In the genomic region with DNA sequence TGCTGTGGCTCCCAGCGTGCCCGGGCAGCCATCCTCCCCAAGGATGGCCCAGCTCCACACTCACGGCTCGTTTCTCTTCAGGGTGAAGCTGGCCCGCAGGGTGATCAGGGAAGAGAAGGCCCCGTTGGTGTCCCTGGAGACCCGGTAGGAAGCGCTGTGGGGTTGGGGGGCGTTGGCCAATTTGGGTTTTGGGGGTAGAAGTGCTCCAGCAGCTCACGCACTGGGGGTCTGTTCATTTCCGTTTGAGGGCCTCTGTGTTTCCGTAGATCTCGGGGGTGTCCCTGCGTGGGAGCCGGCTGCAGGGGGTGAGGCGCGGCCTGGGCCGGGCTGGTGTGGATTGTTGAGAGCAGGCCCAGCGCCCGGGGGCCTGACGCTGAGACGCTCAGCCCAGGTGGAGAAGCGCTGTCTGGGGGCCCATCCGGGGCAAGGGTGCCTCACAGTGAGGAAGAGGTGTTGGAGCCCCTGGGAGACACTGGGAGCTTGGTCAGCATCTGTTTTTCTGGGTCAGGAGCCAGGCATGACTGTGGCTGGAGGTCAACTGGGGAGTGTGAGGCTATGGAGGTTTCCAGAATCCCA, we compare ENCODE assay signal across 14 cellular contexts. TPM values are rescaled to one million over a fixed set of nuclear protein-coding genes. Genes with fewer than 3 reads are reported as not detected.
A peak's percentile ranks its signal among the peaks of the same experiment; 100 is the strongest.
DNase-seq lines count a peak whose midpoint lies in the region; ATAC-seq and TF ChIP-seq lines count a peak whose summit lies in the region.
"Had no signal": no experiment of that assay in that cellular context is flagged by ENCODE, and none has a peak within 500 bp of the region (broad histone marks: within the 10 kb centered on the region; RNA-seq: fewer than 3 reads in every experiment).

No MANE protein-coding gene starts in this region.

- H3K36me3 Mint-ChIP-seq in activated B cell treated with CpG ODN at 0.5 μM for 24 hours (ENCODE audit: low read depth): no peaks in the 10 kb centered on the region
- H3K36me3 Mint-ChIP-seq: T-cell had no signal

- H3K4me2 ChIP-seq in BLaER1 treated with 17β-estradiol and CSF1 and Interleukin-3, amounts not matched to agents 10 nM and 100 nM: peak overlapping the region in 9 of 11 experiments; percentile 37 to 68 (median 66); a peak in 18 of 22 replicates
- H3K4me2 ChIP-seq: neural progenitor cell had no signal

- no peaks in the 10 kb centered on the region for H3K27me3 Mint-ChIP-seq in activated B cell treated with CpG ODN at 0.5 μM for 24 hours
- H3K27me3 Mint-ChIP-seq: activated CD4-positive, alpha-beta T cell treated with anti-CD3 and anti-CD28 coated beads, Interleukin-2, amount 10 ng/mL, durations not matched to agents 7 days and 5 days; T-cell had no signal

- H3K4me3 ChIP-seq in BLaER1 treated with 17β-estradiol and CSF1 and Interleukin-3, amounts not matched to agents 10 nM and 100 nM: no peak overlapping the region
- H3K4me3 ChIP-seq in right atrium auricular region: no peak overlapping the region
- no peak overlapping the region for H3K4me3 ChIP-seq in skeletal muscle tissue (ENCODE audit: low read length in 3 of 3)
- H3K4me3 ChIP-seq: neural progenitor cell had no signal

- intact Hi-C loops in activated B cell treated with CpG ODN at 0.5 μM for 24 hours (cut with micrococcal nuclease): no loop called here

- H3K9ac ChIP-seq in BLaER1 treated with 17β-estradiol and CSF1 and Interleukin-3, amounts not matched to agents 10 nM and 100 nM: peak overlapping the region in 5 of 11 experiments; percentile 2 to 35 (median 27); a peak in 2 of 22 replicates
- H3K9ac ChIP-seq in skeletal muscle tissue (ENCODE audit: low read depth in 1 of 3, low read length in 3 of 3): peak overlapping the region in 1 of 3 donors; percentile 33
- H3K9ac ChIP-seq: neural progenitor cell had no signal

- no peaks in the 10 kb centered on the region for H3K9me3 ChIP-seq in BLaER1 treated with 17β-estradiol and CSF1 and Interleukin-3, amounts not matched to agents 10 nM and 100 nM (replicated peaks in 1 of 11)
- H3K9me3 ChIP-seq in right atrium auricular region (no peaks in the 10 kb centered on the region), skeletal muscle tissue (ENCODE audit: control insufficient read depth in 3 of 3, low read length in 3 of 3) (no peaks in the 10 kb centered on the region)

- H4K20me1 ChIP-seq in BLaER1 treated with 17β-estradiol and CSF1 and Interleukin-3, amounts not matched to agents 10 nM and 100 nM: peaks cover 0 to 7% (median 0%) of the 10 kb centered on the region in 11 experiments; a peak in 5 of 22 replicates

- TF ChIP-seq CTCF in activated B cell treated with CpG ODN at 0.5 μM for 24 hours (IDR thresholded peaks at IDR 0.05): no peak
- TF ChIP-seq CTCF in right atrium auricular region (IDR thresholded peaks at IDR 0.05): no peak

- no peaks in the 10 kb centered on the region for H3K27me3 ChIP-seq in BLaER1 treated with 17β-estradiol and CSF1 and Interleukin-3, amounts not matched to agents 10 nM and 100 nM
- no peaks in the 10 kb centered on the region for H3K27me3 ChIP-seq in right atrium auricular region
- no peaks in the 10 kb centered on the region for H3K27me3 ChIP-seq in skeletal muscle tissue (ENCODE audit: control insufficient read depth in 3 of 3, insufficient read depth in 3 of 3, low read length in 3 of 3)
- H3K27me3 ChIP-seq: neural progenitor cell had no signal

- H3K4me3 Mint-ChIP-seq in activated B cell treated with CpG ODN at 0.5 μM for 24 hours: no peak overlapping the region
- H3K4me3 Mint-ChIP-seq: activated CD4-positive, alpha-beta T cell treated with anti-CD3 and anti-CD28 coated beads, Interleukin-2, amount 10 ng/mL, durations not matched to agents 7 days and 5 days; neural progenitor cell; T-cell had no signal

- no peak overlapping the region for H3K27ac Mint-ChIP-seq in activated B cell treated with CpG ODN at 0.5 μM for 24 hours
- H3K27ac Mint-ChIP-seq: activated CD4-positive, alpha-beta T cell treated with anti-CD3 and anti-CD28 coated beads, Interleukin-2, amount 10 ng/mL, durations not matched to agents 7 days and 5 days; neural progenitor cell; T-cell had no signal

- CTCF ChIA-PET in activated B cell treated with CpG ODN at 0.5 μM for 24 hours (lab: Charles Lee): no interaction called here

- peak; percentile 4 for DNase-seq in activated B cell treated with CpG ODN at 0.5 μM for 24 hours
- peak; percentile 56 for DNase-seq in right atrium auricular region (ENCODE audit: low spot score)
- DNase-seq in NCI-H774 (lab: John Stamatoyannopoulos, UW): no peak
- DNase-seq in dedifferentiated amniotic fluid mesenchymal stem cell (ENCODE audit: extremely low spot score): no peak
- no peak for DNase-seq in NCI-H510A treated with DMSO at 0.1 percent for 48 hours (lab: John Stamatoyannopoulos, UW)
- DNase-seq: activated CD4-positive, alpha-beta T cell treated with anti-CD3 and anti-CD28 coated beads, Interleukin-2, amount 10 ng/mL, durations not matched to agents 7 days and 5 days; activated effector memory CD4-positive, alpha-beta T cell treated with Interleukin-2 at 50 U/mL for 16 hours; GDM1; Kasumi-1 had no signal

- ATAC-seq in activated B cell treated with CpG ODN at 0.5 μM for 24 hours (ENCODE audit: low read depth) (no peak), HG02642 (IDR thresholded peaks at IDR 0.05; ENCODE audit: poor library complexity, unreplicated experiment) (no peak)
- ATAC-seq: T-cell had no signal

- H3K4me1 Mint-ChIP-seq in activated B cell treated with CpG ODN at 0.5 μM for 24 hours: no peaks in the 10 kb centered on the region
- H3K4me1 Mint-ChIP-seq: activated CD4-positive, alpha-beta T cell treated with anti-CD3 and anti-CD28 coated beads, Interleukin-2, amount 10 ng/mL, durations not matched to agents 7 days and 5 days; neural progenitor cell; T-cell had no signal

- H3K4me1 ChIP-seq in BLaER1 treated with 17β-estradiol and CSF1 and Interleukin-3, amounts not matched to agents 10 nM and 100 nM: peaks cover 7 to 26% (median 21%) of the 10 kb centered on the region in 10 experiments; a peak in 19 of 20 replicates
- H3K4me1 ChIP-seq in right atrium auricular region: no peaks in the 10 kb centered on the region
- peaks cover 0 to 6% (median 3%) of the 10 kb centered on the region in 3 donors for H3K4me1 ChIP-seq in skeletal muscle tissue (ENCODE audit: control insufficient read depth in 3 of 3, insufficient read depth in 3 of 3, low read length in 3 of 3)
- H3K4me1 ChIP-seq: neural progenitor cell had no signal

- POLR2A ChIA-PET in activated B cell treated with CpG ODN at 0.5 μM for 24 hours (lab: Charles Lee): no interaction called here

- H3K9me3 Mint-ChIP-seq in activated B cell treated with CpG ODN at 0.5 μM for 24 hours: no peaks in the 10 kb centered on the region
- H3K9me3 Mint-ChIP-seq: activated CD4-positive, alpha-beta T cell treated with anti-CD3 and anti-CD28 coated beads, Interleukin-2, amount 10 ng/mL, durations not matched to agents 7 days and 5 days; neural progenitor cell; T-cell had no signal

- no peak overlapping the region; a peak in 1 of 22 replicates for H3K27ac ChIP-seq in BLaER1 treated with 17β-estradiol and CSF1 and Interleukin-3, amounts not matched to agents 10 nM and 100 nM
- H3K27ac ChIP-seq in right atrium auricular region: peak overlapping the region; percentile 64 to 79
- H3K27ac ChIP-seq in skeletal muscle tissue (ENCODE audit: low read depth, low read length): peak overlapping the region; percentile 47
- H3K27ac ChIP-seq: neural progenitor cell had no signal

- no peaks in the 10 kb centered on the region for H3K36me3 ChIP-seq in BLaER1 treated with 17β-estradiol and CSF1 and Interleukin-3, amounts not matched to agents 10 nM and 100 nM
- H3K36me3 ChIP-seq in right atrium auricular region (peaks cover 85% of the 10 kb centered on the region), skeletal muscle tissue (ENCODE audit: control insufficient read depth in 3 of 3, insufficient read depth in 3 of 3, low read length in 3 of 3) (peaks cover 6 to 20% (median 19%) of the 10 kb centered on the region in 3 donors)
- H3K36me3 ChIP-seq: neural progenitor cell had no signal

RNA-seq across cellular contexts. Expression of gene COL6A1, which starts 12.6 kb away (rescaled TPM):
- total RNA-seq in activated B cell treated with CpG ODN at 0.5 μM for 24 hours (0.11 TPM in 1 of 2 replicates, not detected in the other), right atrium auricular region (100 to 1,000 TPM; 201 to 278 TPM), skeletal muscle tissue (270 TPM)

Comparison
In these comparisons a context has a peak if more than half of its experiments do, and no peak if none do; other contexts are left out.
1. H3K27ac ChIP-seq: peak in right atrium auricular region (2 of 2) and skeletal muscle tissue (single experiment); none in BLaER1 treated with 17β-estradiol and CSF1 and Interleukin-3, amounts not matched to agents 10 nM and 100 nM (0 of 11).
2. DNase-seq: peak in activated B cell treated with CpG ODN at 0.5 μM for 24 hours (single experiment) and right atrium auricular region (single experiment); none in NCI-H774 (single experiment), dedifferentiated amniotic fluid mesenchymal stem cell (single experiment) and NCI-H510A treated with DMSO at 0.1 percent for 48 hours (single experiment).
3. RNA of gene COL6A1, which starts 12.6 kb away (total RNA-seq): 201 to 278 TPM in right atrium auricular region and 270 TPM in skeletal muscle tissue (single experiment); 0.11 TPM in activated B cell treated with CpG ODN at 0.5 μM for 24 hours; every median in the first group is over 100 times any median in the second.